21 cellular contexts compared by ENCODE assay signal in genomic region chr7:19111474-19112143, GRCh38. TPM values are rescaled to one million over a fixed set of nuclear protein-coding genes. Genes with fewer than 3 reads are reported as not detected.
DNase-seq lines count a peak whose midpoint lies in the region; TF ChIP-seq lines count a peak whose summit lies in the region.
"Had no signal": no experiment of that assay in that cellular context is flagged by ENCODE, and none has a peak within 500 bp of the region (broad histone marks: within the 10 kb centered on the region; RNA-seq: fewer than 3 reads in every experiment).

No MANE protein-coding gene starts in this region.

- dilution Hi-C loops in mammary epithelial cell (cut with HindIII; ENCODE audit: low sequenced_read_pairs), result loop anchor here (5.0 kb wide), 1 partner anchor 64 kb away; no protein-coding TSS in a partner anchor

- peaks cover 1% of the 10 kb centered on the region for H4K20me1 ChIP-seq in mammary epithelial cell (ENCODE audit: insufficient read depth, low read length)

- H3K14ac ChIP-seq in mesenchymal stem cell (ENCODE audit: low read length in 2 of 2), result no peak overlapping the region

- H2AFZ ChIP-seq in mammary epithelial cell (ENCODE audit: low read depth, low read length) (no peak overlapping the region), mesenchymal stem cell (ENCODE audit: low read depth, low read length) (no peak overlapping the region)

- CTCF ChIA-PET in mammary epithelial cell (lab: Charles Lee; ENCODE audit: low non-redundant PET), result no interaction called here

- intact Hi-C loops in breast epithelium (cut with DNase I; ENCODE audit: low total_unique reads) (no loop called here), mammary epithelial cell (cut with micrococcal nuclease) (no loop called here)
- intact Hi-C loops in activated T-helper 2 cell treated with anti-CD3 and anti-CD28 coated beads, Interferon-gamma antibody, Interleukin-2, Interleukin-4, amounts not matched to agents 10 μg/mL and 5 μg/mL and 100 μg/mL, durations not matched to agents 14 hours and 24 hours and 36 hours (cut with micrococcal nuclease), result loop anchor here (2.0 to 10.0 kb wide), 3 partner anchors 33 to 1676 kb away; partner anchors contain the start of genes FERD3L, SP8 and TMEM196

- H2BK120ac ChIP-seq in mesenchymal stem cell (ENCODE audit: low read depth, low read length), result no peak overlapping the region

- in situ Hi-C loops in mammary epithelial cell (cut with MboI; ENCODE audit: low sequenced_read_pairs in 2 of 2), result loop anchor here in 1 of 2 donors (25.0 kb wide), 1 partner anchor 551 kb away; no protein-coding TSS in a partner anchor

- no peak for TF ChIP-seq CTCF in breast epithelium (IDR thresholded peaks at IDR 0.05)
- TF ChIP-seq CTCF in mammary epithelial cell (conservative IDR thresholded peaks at IDR 0.05 in 1 of 2, IDR thresholded peaks at IDR 0.05 in 1 of 2; ENCODE audit: extremely low read depth in 1 of 2, insufficient read depth in 1 of 2, low read depth in 1 of 2, low read length in 2 of 2), result no peak
- TF ChIP-seq CTCF in chondrocyte (IDR thresholded peaks at IDR 0.05), result no peak
- TF ChIP-seq CTCF in type B pancreatic cell (conservative IDR thresholded peaks at IDR 0.05), result no peak

- no peak for DNase-seq in breast epithelium (ENCODE audit: low spot score in 2 of 2)
- DNase-seq in mammary epithelial cell, result no peak
- no peak for DNase-seq in chondrocyte (ENCODE audit: low spot score)
- DNase-seq in mesenchymal stem cell, result no peak
- DNase-seq in type B pancreatic cell (ENCODE audit: extremely low spot score, unreplicated experiment), result no peak
- DNase-seq in immature natural killer cell, result no peak
- no peak for DNase-seq in activated T-helper 2 cell treated with anti-CD3 and anti-CD28 coated beads, Interferon-gamma antibody, Interleukin-2, Interleukin-4, amounts not matched to agents 10 μg/mL and 5 μg/mL and 100 μg/mL, durations not matched to agents 14 hours and 24 hours and 36 hours (ENCODE audit: low spot score)
- no peak for DNase-seq in NCI-H1105 treated with DMSO at 0.1 percent for 48 hours (lab: John Stamatoyannopoulos, UW)
- DNase-seq: 8988T; activated CD8-positive, alpha-beta memory T cell treated with anti-CD3 and anti-CD28 coated beads for 24 hours; activated effector memory CD4-positive, alpha-beta T cell treated with Interleukin-2 at 50 U/mL for 16 hours; anterior cingulate cortex; CD4-positive, alpha-beta memory T cell; midbrain; stimulated activated naive CD8-positive, alpha-beta T cell treated with anti-CD3 and anti-CD28 coated beads, Interleukin-15, amount 100 ng/mL, for 72 hours had no signal

- H2AK5ac ChIP-seq in mesenchymal stem cell (ENCODE audit: low read length, severe bottlenecking), result no peak overlapping the region

- H3K18ac ChIP-seq in mesenchymal stem cell (ENCODE audit: low read depth in 1 of 2, low read length in 2 of 2), result peak overlapping the region in 1 of 2 experiments; percentile 21

- H3K4me3 ChIP-seq in breast epithelium, result peak overlapping the region; percentile 30 to 84 (median 39)
- H3K4me3 ChIP-seq in mammary epithelial cell (replicated peaks in 1 of 3; ENCODE audit: insufficient read depth in 1 of 3, low read depth in 2 of 3, low read length in 3 of 3), result no peak overlapping the region
- H3K4me3 ChIP-seq in mesenchymal stem cell (ENCODE audit: insufficient read depth in 1 of 2, low read depth in 1 of 2, low read length in 2 of 2), result peak overlapping the region in 1 of 2 experiments; percentile 99
- H3K4me3 ChIP-seq: pancreas had no signal

- H3K27me3 ChIP-seq in breast epithelium (peaks cover 0 to 92% of the 10 kb centered on the region in 2 donors), mammary epithelial cell (ENCODE audit: insufficient read depth, low read length) (peaks cover 56% of the 10 kb centered on the region), mesenchymal stem cell (ENCODE audit: control insufficient read depth in 1 of 2, insufficient read depth in 1 of 2, low read length in 2 of 2) (no peaks in the 10 kb centered on the region)

- H3K9me3 ChIP-seq in breast epithelium (no peaks in the 10 kb centered on the region), mammary epithelial cell (replicated peaks; ENCODE audit: insufficient read depth, low read length) (no peaks in the 10 kb centered on the region), mesenchymal stem cell (ENCODE audit: control insufficient read depth, low read length) (no peaks in the 10 kb centered on the region)
- H3K9me3 ChIP-seq: pancreas had no signal

- no peak overlapping the region for H3K23ac ChIP-seq in mesenchymal stem cell (ENCODE audit: low read length in 2 of 2)

- H3K9me3 Mint-ChIP-seq in chondrocyte (ENCODE audit: low read depth), result no peaks in the 10 kb centered on the region
- no peaks in the 10 kb centered on the region for H3K9me3 Mint-ChIP-seq in type B pancreatic cell
- peaks cover 3 to 45% (median 12%) of the 10 kb centered on the region in 6 donors for H3K9me3 Mint-ChIP-seq in immature natural killer cell
- H3K9me3 Mint-ChIP-seq in activated T-helper 2 cell treated with anti-CD3 and anti-CD28 coated beads, Interferon-gamma antibody, Interleukin-2, Interleukin-4, amounts not matched to agents 10 μg/mL and 5 μg/mL and 100 μg/mL, durations not matched to agents 14 hours and 24 hours and 36 hours, result no peaks in the 10 kb centered on the region
- H3K9me3 Mint-ChIP-seq: stimulated activated naive CD8-positive, alpha-beta T cell treated with anti-CD3 and anti-CD28 coated beads, Interleukin-15, amount 100 ng/mL, for 72 hours had no signal

- H3K36me3 ChIP-seq in breast epithelium, result no peaks in the 10 kb centered on the region
- no peaks in the 10 kb centered on the region for H3K36me3 ChIP-seq in mammary epithelial cell (ENCODE audit: insufficient read depth, low read length)
- peaks cover 0 to under 1% of the 10 kb centered on the region in 2 experiments for H3K36me3 ChIP-seq in mesenchymal stem cell (ENCODE audit: control insufficient read depth in 1 of 2, insufficient read depth in 2 of 2, low read depth in 1 of 2, low read length in 2 of 2)
- H3K36me3 ChIP-seq: pancreas had no signal

- TF ChIP-seq POLR2A in breast epithelium (IDR thresholded peaks at IDR 0.05), result no peak

- no TSS peak for BruUV-seq in mammary epithelial cell (replicated peaks; lab: Mats Ljungman, UMichigan)

- H3K79me2 ChIP-seq in mammary epithelial cell (ENCODE audit: insufficient read depth, low read length), result no peaks in the 10 kb centered on the region

- peak overlapping the region; percentile 96 for H3K27ac Mint-ChIP-seq in chondrocyte (ENCODE audit: unreplicated experiment)
- H3K27ac Mint-ChIP-seq in type B pancreatic cell, result peak overlapping the region; percentile 76
- H3K27ac Mint-ChIP-seq in immature natural killer cell, result no peak overlapping the region
- H3K27ac Mint-ChIP-seq in activated T-helper 2 cell treated with anti-CD3 and anti-CD28 coated beads, Interferon-gamma antibody, Interleukin-2, Interleukin-4, amounts not matched to agents 10 μg/mL and 5 μg/mL and 100 μg/mL, durations not matched to agents 14 hours and 24 hours and 36 hours, result no peak overlapping the region
- H3K27ac Mint-ChIP-seq: CD4-positive, alpha-beta memory T cell; stimulated activated naive CD8-positive, alpha-beta T cell treated with anti-CD3 and anti-CD28 coated beads, Interleukin-15, amount 100 ng/mL, for 72 hours had no signal

- H3K4me2 ChIP-seq in mammary epithelial cell (ENCODE audit: insufficient read depth, low read depth, low read length) (no peak overlapping the region), mesenchymal stem cell (ENCODE audit: low read length, poor library complexity, severe bottlenecking) (no peak overlapping the region)

- H3K4me3 Mint-ChIP-seq in chondrocyte (ENCODE audit: unreplicated experiment), result peak overlapping the region; percentile 88
- peak overlapping the region; percentile 82 for H3K4me3 Mint-ChIP-seq in type B pancreatic cell
- peak overlapping the region in 1 of 5 donors; percentile 35 for H3K4me3 Mint-ChIP-seq in immature natural killer cell
- no peak overlapping the region for H3K4me3 Mint-ChIP-seq in activated T-helper 2 cell treated with anti-CD3 and anti-CD28 coated beads, Interferon-gamma antibody, Interleukin-2, Interleukin-4, amounts not matched to agents 10 μg/mL and 5 μg/mL and 100 μg/mL, durations not matched to agents 14 hours and 24 hours and 36 hours (ENCODE audit: low read depth)
- H3K4me3 Mint-ChIP-seq: CD4-positive, alpha-beta memory T cell had no signal

- H4K8ac ChIP-seq in mesenchymal stem cell (ENCODE audit: low read length), result peak overlapping the region; percentile 23

- no peak overlapping the region for H3K4ac ChIP-seq in mesenchymal stem cell (ENCODE audit: low read depth in 1 of 2, low read length in 2 of 2)

- H2BK5ac ChIP-seq in mesenchymal stem cell (ENCODE audit: low read depth, low read length, poor library complexity, severe bottlenecking), result no peak overlapping the region

- H3K27ac ChIP-seq in breast epithelium (peak overlapping the region; percentile 67 to 68), mammary epithelial cell (ENCODE audit: insufficient read depth, low read depth, low read length) (no peak overlapping the region), mesenchymal stem cell (ENCODE audit: low read length, poor library complexity, severe bottlenecking) (no peak overlapping the region)
- H3K27ac ChIP-seq: pancreas, VCaP had no signal

- H3K9ac ChIP-seq in mammary epithelial cell (ENCODE audit: insufficient read depth, low read length) (no peak overlapping the region), mesenchymal stem cell (ENCODE audit: low read length) (peak overlapping the region; percentile 99)

- H4K91ac ChIP-seq in mesenchymal stem cell (ENCODE audit: low read length), result no peak overlapping the region

- no peak overlapping the region for H2BK15ac ChIP-seq in mesenchymal stem cell (ENCODE audit: low read depth, poor library complexity, severe bottlenecking)

- no peaks in the 10 kb centered on the region for H3K4me1 ChIP-seq in breast epithelium
- H3K4me1 ChIP-seq in mammary epithelial cell (ENCODE audit: insufficient read depth, low read length), result peaks cover 15% of the 10 kb centered on the region
- H3K4me1 ChIP-seq in mesenchymal stem cell (ENCODE audit: control insufficient read depth, insufficient read depth, low read depth, low read length), result peaks cover 13% of the 10 kb centered on the region

- H3K36me3 Mint-ChIP-seq in chondrocyte (ENCODE audit: low read depth) (no peaks in the 10 kb centered on the region), type B pancreatic cell (peaks cover 17% of the 10 kb centered on the region), immature natural killer cell (peaks cover 0 to 4% (median 0%) of the 10 kb centered on the region in 3 donors)
- H3K36me3 Mint-ChIP-seq in activated T-helper 2 cell treated with anti-CD3 and anti-CD28 coated beads, Interferon-gamma antibody, Interleukin-2, Interleukin-4, amounts not matched to agents 10 μg/mL and 5 μg/mL and 100 μg/mL, durations not matched to agents 14 hours and 24 hours and 36 hours (ENCODE audit: low read depth), result no peaks in the 10 kb centered on the region

- WGBS in mammary epithelial cell (ENCODE audit: low coverage, missing lambda C conversion rate), result 41% methylated on average over 13 of the region's 13 CpGs
- WGBS in mesenchymal stem cell, result 36% methylated on average over 9 of the region's 13 CpGs

- H3K27me3 Mint-ChIP-seq in chondrocyte (ENCODE audit: low read depth) (no peaks in the 10 kb centered on the region), type B pancreatic cell (peaks cover 92% of the 10 kb centered on the region), immature natural killer cell (ENCODE audit: low read depth in 3 of 3) (peaks cover 36 to 49% (median 41%) of the 10 kb centered on the region in 3 donors)
- H3K27me3 Mint-ChIP-seq in activated T-helper 2 cell treated with anti-CD3 and anti-CD28 coated beads, Interferon-gamma antibody, Interleukin-2, Interleukin-4, amounts not matched to agents 10 μg/mL and 5 μg/mL and 100 μg/mL, durations not matched to agents 14 hours and 24 hours and 36 hours (ENCODE audit: low read depth), result peaks cover 84% of the 10 kb centered on the region

- H3K4me1 Mint-ChIP-seq in chondrocyte (ENCODE audit: low read depth) (peaks cover 79% of the 10 kb centered on the region), type B pancreatic cell (ENCODE audit: unreplicated experiment) (peaks cover 38% of the 10 kb centered on the region), immature natural killer cell (peaks cover 6 to 9% of the 10 kb centered on the region in 2 donors)
- peaks cover 3% of the 10 kb centered on the region for H3K4me1 Mint-ChIP-seq in activated T-helper 2 cell treated with anti-CD3 and anti-CD28 coated beads, Interferon-gamma antibody, Interleukin-2, Interleukin-4, amounts not matched to agents 10 μg/mL and 5 μg/mL and 100 μg/mL, durations not matched to agents 14 hours and 24 hours and 36 hours (ENCODE audit: low read depth)

- no peak overlapping the region for H2BK12ac ChIP-seq in mesenchymal stem cell (ENCODE audit: low read length in 2 of 2)

- H3K79me1 ChIP-seq in mesenchymal stem cell (replicated peaks; ENCODE audit: low read length, poor library complexity, severe bottlenecking), result peaks cover 16% of the 10 kb centered on the region

RNA-seq across cellular contexts. Expression of gene TWIST1, which starts 5.8 kb away (rescaled TPM):
- total RNA-seq in breast epithelium, result 10 to 100 TPM in 2 of 3 donors, 1 to 10 TPM in 1; 7.2 to 99.5 (median 60.0) TPM
- 1 to 10 TPM; 2.3 TPM for total RNA-seq in mammary epithelial cell
- polyA plus RNA-seq in mammary epithelial cell, result 1.6 TPM
- polyA minus RNA-seq in mammary epithelial cell, result 0.36 TPM
- 26.5 to 31.8 TPM (median 26.9 TPM) in 3 replicates for total RNA-seq in chondrocyte
- polyA plus RNA-seq in mesenchymal stem cell (2013, experiment 1 of 2), result 18.3 TPM
- polyA plus RNA-seq in mesenchymal stem cell (2013, experiment 2 of 2), result 18.4 TPM
- total RNA-seq in type B pancreatic cell (ENCODE audit: low replicate concordance), result 20.4 and 121 TPM in 2 replicates
- polyA plus RNA-seq in immature natural killer cell, result not detected
- 1.2 and 2.2 TPM in 2 replicates for total RNA-seq in activated T-helper 2 cell treated with anti-CD3 and anti-CD28 coated beads, Interferon-gamma antibody, Interleukin-2, Interleukin-4, amounts not matched to agents 10 μg/mL and 5 μg/mL and 100 μg/mL, durations not matched to agents 14 hours and 24 hours and 36 hours
- total RNA-seq: CD4-positive, alpha-beta memory T cell; dermis microvascular lymphatic vessel endothelial cell; NCI-H460 had no signal
- polyA plus RNA-seq: CD4-positive, alpha-beta memory T cell had no signal

RNA-seq across cellular contexts. Expression of gene FERD3L, which starts 33.6 kb away (rescaled TPM):
- total RNA-seq in breast epithelium (not detected), mammary epithelial cell (not detected), chondrocyte (not detected in 3 replicates), type B pancreatic cell (ENCODE audit: low replicate concordance) (not detected in 2 replicates)
- polyA plus RNA-seq in mammary epithelial cell (not detected), immature natural killer cell (not detected)
- not detected for polyA minus RNA-seq in mammary epithelial cell
- not detected for polyA plus RNA-seq in mesenchymal stem cell (2013, experiment 1 of 2)
- not detected for polyA plus RNA-seq in mesenchymal stem cell (2013, experiment 2 of 2)
- total RNA-seq in activated T-helper 2 cell treated with anti-CD3 and anti-CD28 coated beads, Interferon-gamma antibody, Interleukin-2, Interleukin-4, amounts not matched to agents 10 μg/mL and 5 μg/mL and 100 μg/mL, durations not matched to agents 14 hours and 24 hours and 36 hours, result not detected in 2 replicates
- total RNA-seq: CD4-positive, alpha-beta memory T cell; dermis microvascular lymphatic vessel endothelial cell; fibroblast of lung; LHCN-M2; NCI-H460; pancreas had no signal
- polyA plus RNA-seq: CD4-positive, alpha-beta memory T cell; fibroblast of lung; pancreas had no signal

Comparison
In these comparisons a context has a peak if more than half of its experiments do, and no peak if none do; other contexts are left out.
1. H3K27ac ChIP-seq: peak in breast epithelium (2 of 2); none in mammary epithelial cell (single experiment) and mesenchymal stem cell (single experiment).
2. H3K4me3 ChIP-seq: peak in breast epithelium (3 of 3); none in mammary epithelial cell (0 of 3).
3. H3K27ac Mint-ChIP-seq: peak in chondrocyte (single experiment) and type B pancreatic cell (single experiment); none in immature natural killer cell (0 of 6) and activated T-helper 2 cell treated with anti-CD3 and anti-CD28 coated beads, Interferon-gamma antibody, Interleukin-2, Interleukin-4, amounts not matched to agents 10 μg/mL and 5 μg/mL and 100 μg/mL, durations not matched to agents 14 hours and 24 hours and 36 hours (single experiment).